6 cellular contexts compared by ENCODE assay signal in genomic region chr17:4708436-4708835, GRCh38.
A peak's percentile ranks its signal among the peaks of the same experiment; 100 is the strongest.
DNase-seq lines count a peak whose midpoint lies in the region.

No MANE protein-coding gene starts in this region.

- DNase-seq in DMS 273 (lab: John Stamatoyannopoulos, UW; ENCODE audit: unreplicated experiment) (peak; percentile 18), DMS 273 treated with DMSO at 0.1 percent for 48 hours (lab: John Stamatoyannopoulos, UW) (no peak), NCI-H2029 treated with DMSO at 0.1 percent for 48 hours (lab: John Stamatoyannopoulos, UW) (no peak), NCI-H128 (lab: John Stamatoyannopoulos, UW; ENCODE audit: unreplicated experiment) (no peak)
- peak; percentile 52 to 68 for DNase-seq in activated CD4-positive, alpha-beta T cell treated with anti-CD3 and anti-CD28 coated beads, Interleukin-2, amount 50 U/mL, for 48 hours
- peak; percentile 16 to 20 for DNase-seq in stimulated activated CD4-positive, alpha-beta T cell treated with anti-CD3 and anti-CD28 coated beads, Interleukin-1b, Interleukin-23, amount 100 ng/mL, for 4 hours (ENCODE audit: low read depth in 2 of 2)

Comparison
In these comparisons a context has a peak if more than half of its experiments do, and no peak if none do; other contexts are left out.
1. DNase-seq: peak in DMS 273 (single experiment), activated CD4-positive, alpha-beta T cell treated with anti-CD3 and anti-CD28 coated beads, Interleukin-2, amount 50 U/mL, for 48 hours (2 of 2) and stimulated activated CD4-positive, alpha-beta T cell treated with anti-CD3 and anti-CD28 coated beads, Interleukin-1b, Interleukin-23, amount 100 ng/mL, for 4 hours (2 of 2); none in DMS 273 treated with DMSO at 0.1 percent for 48 hours (single experiment), NCI-H2029 treated with DMSO at 0.1 percent for 48 hours (single experiment) and NCI-H128 (single experiment).